Comparison of ENCODE assay signal across 20 cellular contexts in genomic region chr6:135944120-135944519, GRCh38.
"Had no signal": no experiment of that assay in that cellular context is flagged by ENCODE, and none has a peak within 500 bp of the region (broad histone marks: within the 10 kb centered on the region; RNA-seq: fewer than 3 reads in every experiment).

No MANE protein-coding gene starts in this region.

- H3K4me1 ChIP-seq: lower lobe of right lung, prostate gland, sigmoid colon, thyroid gland had no signal

- H3K36me3 Mint-ChIP-seq: immature natural killer cell had no signal

- ATAC-seq: left ventricle myocardium superior; lower lobe of right lung; mucosa of descending colon; right cardiac atrium; stimulated activated naive B cell treated with anti-CD40 and anti-IgM and Interleukin-4, amounts not matched to agents 10 μg/mL and 1 μg/mL and 100 μg/mL, for 72 hours; stimulated activated naive CD8-positive, alpha-beta T cell treated with anti-CD3 and anti-CD28 coated beads, Interleukin-15, amount 100 ng/mL, for 72 hours had no signal

- H3K27me3 Mint-ChIP-seq: naive B cell; stimulated activated naive B cell treated with anti-CD40 and anti-IgM and Interleukin-4, amounts not matched to agents 10 μg/mL and 1 μg/mL and 100 μg/mL, for 72 hours; stimulated activated naive CD8-positive, alpha-beta T cell treated with anti-CD3 and anti-CD28 coated beads, Interleukin-15, amount 100 ng/mL, for 72 hours had no signal

- H3K27ac Mint-ChIP-seq: immature natural killer cell; nephron; stimulated activated naive B cell treated with anti-CD40 and anti-IgM and Interleukin-4, amounts not matched to agents 10 μg/mL and 1 μg/mL and 100 μg/mL, for 72 hours; stimulated activated naive CD8-positive, alpha-beta T cell treated with anti-CD3 and anti-CD28 coated beads, Interleukin-15, amount 100 ng/mL, for 72 hours had no signal

- H3K27me3 ChIP-seq: dorsolateral prefrontal cortex, sigmoid colon, suprapubic skin, thyroid gland, vagina had no signal

- H3K36me3 ChIP-seq: lower lobe of right lung, prostate gland, sigmoid colon, suprapubic skin, thyroid gland, vagina had no signal

- H3K4me3 ChIP-seq: dorsolateral prefrontal cortex, lower lobe of right lung, mucosa of descending colon, prostate gland, sigmoid colon, suprapubic skin, thyroid gland, vagina had no signal

- H3K9me3 ChIP-seq: lower lobe of right lung, mucosa of descending colon, prostate gland, sigmoid colon, suprapubic skin, thyroid gland, vagina had no signal

- DNase-seq: effector CD4-positive, alpha-beta T cell; immature natural killer cell; islet precursor cell; kidney glomerular epithelial cell; left ventricle myocardium superior; lower lobe of right lung; mucosa of descending colon; naive B cell; right cardiac atrium; sigmoid colon; stimulated activated CD4-positive, alpha-beta T cell treated with anti-CD3 and anti-CD28 coated beads, Interleukin-4, amount 100 ng/mL, for 4 hours; stimulated activated naive B cell treated with anti-CD40 and anti-IgM and Interleukin-4, amounts not matched to agents 10 μg/mL and 1 μg/mL and 100 μg/mL, for 72 hours; stimulated activated naive CD8-positive, alpha-beta T cell treated with anti-CD3 and anti-CD28 coated beads, Interleukin-15, amount 100 ng/mL, for 72 hours; thyroid gland; trophoblast cell had no signal

- H3K27ac ChIP-seq: lower lobe of right lung, prostate gland, sigmoid colon, suprapubic skin, thyroid gland, vagina had no signal

- H3K9me3 Mint-ChIP-seq: immature natural killer cell; naive B cell; nephron; stimulated activated naive B cell treated with anti-CD40 and anti-IgM and Interleukin-4, amounts not matched to agents 10 μg/mL and 1 μg/mL and 100 μg/mL, for 72 hours; stimulated activated naive CD8-positive, alpha-beta T cell treated with anti-CD3 and anti-CD28 coated beads, Interleukin-15, amount 100 ng/mL, for 72 hours had no signal

- H3K4me3 Mint-ChIP-seq: immature natural killer cell; naive B cell; nephron; stimulated activated naive B cell treated with anti-CD40 and anti-IgM and Interleukin-4, amounts not matched to agents 10 μg/mL and 1 μg/mL and 100 μg/mL, for 72 hours; stimulated activated naive CD8-positive, alpha-beta T cell treated with anti-CD3 and anti-CD28 coated beads, Interleukin-15, amount 100 ng/mL, for 72 hours had no signal

- H3K4me1 Mint-ChIP-seq: immature natural killer cell; stimulated activated naive B cell treated with anti-CD40 and anti-IgM and Interleukin-4, amounts not matched to agents 10 μg/mL and 1 μg/mL and 100 μg/mL, for 72 hours; stimulated activated naive CD8-positive, alpha-beta T cell treated with anti-CD3 and anti-CD28 coated beads, Interleukin-15, amount 100 ng/mL, for 72 hours had no signal
